24 cellular contexts compared by ENCODE assay signal in genomic region chr1:168599636-168600035, GRCh38. TPM values are rescaled to one million over a fixed set of nuclear protein-coding genes. Genes with fewer than 3 reads are reported as not detected.
DNase-seq lines count a peak whose midpoint lies in the region; ATAC-seq, FAIRE-seq and TF ChIP-seq lines count a peak whose summit lies in the region.
"Had no signal": no experiment of that assay in that cellular context is flagged by ENCODE, and none has a peak within 500 bp of the region (broad histone marks: within the 10 kb centered on the region; RNA-seq: fewer than 3 reads in every experiment).

No MANE protein-coding gene starts in this region.

- no peaks in the 10 kb centered on the region for H3K4me1 ChIP-seq in GM23338 (ENCODE audit: insufficient read depth)
- no peaks in the 10 kb centered on the region for H3K4me1 ChIP-seq in small intestine (ENCODE audit: control insufficient read depth in 2 of 2, insufficient read depth in 1 of 2, low read depth in 1 of 2, low read length in 1 of 2)

- H2AFZ ChIP-seq in GM23338, result no peak overlapping the region

- H3K9me2 ChIP-seq in GM23338 (ENCODE audit: insufficient read depth), result no peaks in the 10 kb centered on the region

- H3K9me3 Mint-ChIP-seq in GM23338, result no peaks in the 10 kb centered on the region
- H3K9me3 Mint-ChIP-seq: CD8-positive, alpha-beta T cell had no signal

- H3K4me1 Mint-ChIP-seq in GM23338, result no peaks in the 10 kb centered on the region
- H3K4me1 Mint-ChIP-seq: CD14-positive monocyte had no signal

- POLR2A ChIA-PET in HEK293T (lab: Yijun Ruan, JAX), result no interaction called here

- no peaks in the 10 kb centered on the region for H3K79me2 ChIP-seq in GM23338 (replicated peaks; ENCODE audit: insufficient read depth)

- no peaks in the 10 kb centered on the region for H3F3A ChIP-seq in GM23338 (replicated peaks; ENCODE audit: low read depth)

- no peak overlapping the region for H3K27ac Mint-ChIP-seq in GM23338
- H3K27ac Mint-ChIP-seq: CD8-positive, alpha-beta T cell had no signal

- H3K27ac ChIP-seq in GM23338 (ENCODE audit: low read depth) (no peak overlapping the region), small intestine (ENCODE audit: low read depth in 1 of 2, low read length in 1 of 2) (no peak overlapping the region), coronary artery (no peak overlapping the region)
- H3K27ac ChIP-seq: 22Rv1, HL-60 had no signal

- no peak overlapping the region for H3K4me3 Mint-ChIP-seq in GM23338
- H3K4me3 Mint-ChIP-seq: CD14-positive monocyte; CD8-positive, alpha-beta T cell had no signal

- H3K36me3 ChIP-seq in GM23338 (ENCODE audit: insufficient read depth) (no peaks in the 10 kb centered on the region), small intestine (ENCODE audit: control insufficient read depth in 2 of 2, insufficient read depth in 2 of 2, low read length in 2 of 2) (no peaks in the 10 kb centered on the region)

- H3K27me3 ChIP-seq in GM23338 (ENCODE audit: insufficient read depth) (no peaks in the 10 kb centered on the region), small intestine (ENCODE audit: control insufficient read depth in 2 of 2, insufficient read depth in 2 of 2, low read length in 2 of 2) (no peaks in the 10 kb centered on the region)

- intact Hi-C loops in Right ventricle myocardium inferior (cut with DNase I) (loop anchor here (5.0 to 10.0 kb wide), 3 partner anchors 595 to 945 kb away; no protein-coding TSS in a partner anchor), left cardiac atrium (cut with DNase I) (loop anchor here (5.0 to 10.0 kb wide), 2 partner anchors 535 to 748 kb away; no protein-coding TSS in a partner anchor), left colon (cut with DNase I, micrococcal nuclease) (loop anchor here in 1 of 2 donors (10.0 kb wide), 1 partner anchor 535 kb away; no protein-coding TSS in a partner anchor)

- H4K20me1 ChIP-seq in GM23338 (replicated peaks; ENCODE audit: insufficient read depth), result no peaks in the 10 kb centered on the region

- no peak for FAIRE-seq in small intestine (lab: Jason Lieb, UNC)
- FAIRE-seq: D721Med, G401.6, GM12891, H1 had no signal

- H3K9me3 ChIP-seq in small intestine (ENCODE audit: control insufficient read depth, low read depth), result no peaks in the 10 kb centered on the region

- WGBS in small intestine, 3 donors, result 27 to 43% (median 32%) methylated on average over 2 of the region's 2 CpGs

- peaks cover 1% of the 10 kb centered on the region for H3K27me3 Mint-ChIP-seq in GM23338 (ENCODE audit: insufficient read depth, low read depth, poor library complexity)

- H3K36me3 Mint-ChIP-seq in GM23338 (ENCODE audit: low read depth), result no peaks in the 10 kb centered on the region
- H3K36me3 Mint-ChIP-seq: CD14-positive monocyte; CD8-positive, alpha-beta T cell had no signal

- H3K4me3 ChIP-seq in GM23338, result no peak overlapping the region
- H3K4me3 ChIP-seq in small intestine (ENCODE audit: low read depth in 1 of 2, low read length in 2 of 2), result no peak overlapping the region
- no peak overlapping the region for H3K4me3 ChIP-seq in coronary artery

- no peak overlapping the region for H3K4me2 ChIP-seq in GM23338

- DNase-seq in Right ventricle myocardium inferior (ENCODE audit: missing footprints) (no peak), left cardiac atrium (no peak), GM23338 (ENCODE audit: low spot score) (no peak), left colon (no peak), small intestine (peak; percentile 35), HEK293T (ENCODE audit: extremely low spot score) (no peak), coronary artery (ENCODE audit: low spot score) (no peak)
- DNase-seq: CD8-positive, alpha-beta T cell; COR-L47; DMS153; DMS79 treated with DMSO at 0.1 percent for 48 hours; EL; HCEC 1CT; IMR-90 had no signal

- ATAC-seq in Right ventricle myocardium inferior (peak; percentile 53), left cardiac atrium (no peak), GM23338 (peak; percentile 42; the same call in 2 of the 3 replicates), left colon (peak; percentile 61), GM18517 (IDR thresholded peaks at IDR 0.05; ENCODE audit: unreplicated experiment) (no peak)
- ATAC-seq: CD8-positive, alpha-beta T cell had no signal

- CTCF ChIA-PET in HEK293T (lab: Yijun Ruan, JAX), result interaction anchor here (0.6 to 1.9 kb wide), 2 partner anchors 160 to 360 kb away, joined by 5 read pairs; no protein-coding TSS in a partner anchor

- TF ChIP-seq CTCF in GM23338 (conservative IDR thresholded peaks at IDR 0.05; ENCODE audit: low read depth in 2 of 2) (no peak), coronary artery (IDR thresholded peaks at IDR 0.05) (no peak)

TF ChIP-seq in GM23338, 12 proteins besides CTCF, POLR2A, EP300 and RAD21 (continues in another document):
- TF ChIP-seq EZH2phosphoT487 (IDR thresholded peaks at IDR 0.05; ENCODE audit: unreplicated experiment), result no peak

TF ChIP-seq in HEK293T, 16 proteins besides CTCF, POLR2A, EP300 and RAD21:
- TF ChIP-seq PKNOX1 (IDR thresholded peaks at IDR 0.05) (no peak), ZNF384 (IDR thresholded peaks at IDR 0.05) (no peak), CTBP1 (IDR thresholded peaks at IDR 0.05; ENCODE audit: borderline replicate concordance) (no peak), SP1 (IDR thresholded peaks at IDR 0.05) (no peak), TARDBP (IDR thresholded peaks at IDR 0.05) (no peak), ELF4 (IDR thresholded peaks at IDR 0.05) (no peak), L3MBTL2 (conservative IDR thresholded peaks at IDR 0.05) (no peak), LEF1 (IDR thresholded peaks at IDR 0.05; ENCODE audit: borderline replicate concordance) (no peak), ARNT (IDR thresholded peaks at IDR 0.05) (no peak), FOXM1 (IDR thresholded peaks at IDR 0.05; ENCODE audit: borderline replicate concordance) (no peak), SUZ12 (IDR thresholded peaks at IDR 0.05) (no peak), NFRKB (IDR thresholded peaks at IDR 0.05) (no peak), HDGF (IDR thresholded peaks at IDR 0.05; ENCODE audit: borderline replicate concordance) (no peak), FOXK2 (IDR thresholded peaks at IDR 0.05) (no peak), FOXA1 (IDR thresholded peaks at IDR 0.05) (no peak), BHLHE40 (IDR thresholded peaks at IDR 0.05; ENCODE audit: borderline replicate concordance) (no peak)

RNA-seq across cellular contexts. Expression of gene XCL1, which starts 23.2 kb away (rescaled TPM):
- total RNA-seq in Right ventricle myocardium inferior (0.57 TPM), left cardiac atrium (under 1 TPM in 1 of 2 donors, not detected in 1; 0.77 TPM), left colon (under 1 TPM in 1 of 2 donors, not detected in 1; 0.24 TPM)
- not detected in 2 replicates for total RNA-seq in GM23338 (2014; rRNA removed; shearing (Covaris generic))
- polyA plus RNA-seq in GM23338 (2016; fragmentation: Nextera tagmentation; extraction: Ambion mirVana) (0.24 and 0.89 TPM in 2 replicates), small intestine (under 1 TPM in 2 of 3 donors, not detected in 1; 0.21 to 0.54 TPM)
- total RNA-seq: A673, IMR-90 had no signal
- polyA plus RNA-seq: BJ, CD14-positive monocyte, IMR-90 had no signal

RNA-seq across cellular contexts. Expression of gene XCL2, which starts 55.8 kb away (rescaled TPM):
- total RNA-seq in Right ventricle myocardium inferior (not detected), left cardiac atrium (1 to 10 TPM in 1 of 2 donors, not detected in 1; 1.3 TPM), left colon (under 1 TPM; 0.67 to 0.70 TPM)
- not detected in 2 replicates for total RNA-seq in GM23338 (2014; rRNA removed; shearing (Covaris generic))
- polyA plus RNA-seq in GM23338 (2016; fragmentation: Nextera tagmentation; extraction: Ambion mirVana) (not detected in 2 replicates), small intestine (under 1 TPM in 1 of 3 donors, not detected in 2; 0.42 TPM)
- total RNA-seq: A673, H1, IMR-90 had no signal
- polyA plus RNA-seq: BJ, H1, IMR-90 had no signal

Comparison
In these comparisons a context has a peak if more than half of its experiments do, and no peak if none do; other contexts are left out.
1. ATAC-seq: peak in Right ventricle myocardium inferior (single experiment), GM23338 (single experiment) and left colon (single experiment); none in left cardiac atrium (0 of 2) and GM18517 (single experiment).